11 cellular contexts compared by ENCODE assay signal in genomic region chr4:104752337-104752736, GRCh38.
DNase-seq lines count a peak whose midpoint lies in the region; ATAC-seq and TF ChIP-seq lines count a peak whose summit lies in the region.
"Had no signal": no experiment of that assay in that cellular context is flagged by ENCODE, and none has a peak within 500 bp of the region (broad histone marks: within the 10 kb centered on the region; RNA-seq: fewer than 3 reads in every experiment).

No MANE protein-coding gene starts in this region.

- no peaks in the 10 kb centered on the region for H3K36me3 ChIP-seq in fibroblast of lung (ENCODE audit: control insufficient read depth, insufficient read depth, low read length)
- H3K36me3 ChIP-seq in sigmoid colon, result no peaks in the 10 kb centered on the region
- H3K36me3 ChIP-seq: right lobe of liver had no signal

- H2AFZ ChIP-seq in fibroblast of lung (ENCODE audit: low read length), result no peak overlapping the region

- no peak overlapping the region for H3K4me2 ChIP-seq in fibroblast of lung (ENCODE audit: extremely low read depth, insufficient read depth, low read length)

- no peak for TF ChIP-seq POLR2A in sigmoid colon (IDR thresholded peaks at IDR 0.05)

- H3K79me2 ChIP-seq in fibroblast of lung (ENCODE audit: control insufficient read depth, insufficient read depth, low read length), result no peaks in the 10 kb centered on the region

- no peaks in the 10 kb centered on the region for H4K20me1 ChIP-seq in fibroblast of lung (ENCODE audit: control insufficient read depth, extremely low read depth, insufficient read depth, low read length)

- H3K4me3 ChIP-seq in fibroblast of lung (replicated peaks in 1 of 4; ENCODE audit: control extremely low read depth in 1 of 4, insufficient read depth in 1 of 4, low read depth in 3 of 4, low read length in 4 of 4) (no peak overlapping the region), sigmoid colon (no peak overlapping the region)
- H3K4me3 ChIP-seq: right lobe of liver had no signal

- no peak for TF ChIP-seq CTCF in fibroblast of lung (conservative IDR thresholded peaks at IDR 0.05 in 1 of 2, IDR thresholded peaks at IDR 0.05 in 1 of 2; ENCODE audit: low read depth in 1 of 2, low read length in 2 of 2)
- TF ChIP-seq CTCF in omental fat pad (IDR thresholded peaks at IDR 0.05), result no peak
- TF ChIP-seq CTCF in sigmoid colon (IDR thresholded peaks at IDR 0.05), result no peak

- intact Hi-C loops in sigmoid colon (cut with DNase I), result no loop called here

- H3K27me3 ChIP-seq in fibroblast of lung (ENCODE audit: control insufficient read depth, insufficient read depth, low read length) (no peaks in the 10 kb centered on the region), sigmoid colon (no peaks in the 10 kb centered on the region)
- H3K27me3 ChIP-seq: right lobe of liver had no signal

- no peak overlapping the region for H3K27ac ChIP-seq in fibroblast of lung (ENCODE audit: insufficient read depth, low read length)
- no peak overlapping the region for H3K27ac ChIP-seq in sigmoid colon
- H3K27ac ChIP-seq: right lobe of liver had no signal

- WGBS in sigmoid colon, 2 donors, result 27 to 49% methylated on average over 1 of the region's 1 CpG

- TF ChIP-seq EP300 in sigmoid colon (IDR thresholded peaks at IDR 0.05), result no peak

- H3K9me3 ChIP-seq in fibroblast of lung (ENCODE audit: control insufficient read depth, insufficient read depth, low read depth, low read length), result no peaks in the 10 kb centered on the region
- peaks cover 0 to 2% (median 0%) of the 10 kb centered on the region in 4 donors for H3K9me3 ChIP-seq in sigmoid colon
- H3K9me3 ChIP-seq: right lobe of liver had no signal

- DNase-seq in fibroblast of lung (ENCODE audit: low read depth in 2 of 2), result peak; percentile 44 to 76
- DNase-seq in omental fat pad (ENCODE audit: low spot score), result no peak
- DNase-seq in CD1c-positive myeloid dendritic cell (ENCODE audit: extremely low spot score), result no peak
- no peak for DNase-seq in NCI-H345 (lab: John Stamatoyannopoulos, UW)
- DNase-seq in sigmoid colon, result no peak
- DNase-seq: activated CD8-positive, alpha-beta memory T cell treated with anti-CD3 and anti-CD28 coated beads for 24 hours; C1 segment of cervical spinal cord; right lobe of liver had no signal

- ATAC-seq in GM18519 (IDR thresholded peaks at IDR 0.05; ENCODE audit: low FRiP score, unreplicated experiment) (peak; percentile 78), GM21447 (IDR thresholded peaks at IDR 0.05; ENCODE audit: unreplicated experiment) (peak; percentile 86), HG03097 (IDR thresholded peaks at IDR 0.05; ENCODE audit: low FRiP score, unreplicated experiment) (peak; percentile 86), omental fat pad (ENCODE audit: low FRiP score) (no peak)

- H3K9ac ChIP-seq in fibroblast of lung (ENCODE audit: insufficient read depth, low read length), result no peak overlapping the region

- H3K4me1 ChIP-seq in fibroblast of lung (ENCODE audit: control insufficient read depth, extremely low read depth, insufficient read depth, low read length), result no peaks in the 10 kb centered on the region
- peaks cover 0 to 4% (median 0%) of the 10 kb centered on the region in 4 donors for H3K4me1 ChIP-seq in sigmoid colon
- H3K4me1 ChIP-seq: right lobe of liver had no signal

Comparison
In these comparisons a context has a peak if more than half of its experiments do, and no peak if none do; other contexts are left out.
1. DNase-seq: peak in fibroblast of lung (2 of 2); none in omental fat pad (single experiment), CD1c-positive myeloid dendritic cell (single experiment), NCI-H345 (single experiment) and sigmoid colon (single experiment).